Comparison of ENCODE assay signal across 1 cellular context in the genomic region with DNA sequence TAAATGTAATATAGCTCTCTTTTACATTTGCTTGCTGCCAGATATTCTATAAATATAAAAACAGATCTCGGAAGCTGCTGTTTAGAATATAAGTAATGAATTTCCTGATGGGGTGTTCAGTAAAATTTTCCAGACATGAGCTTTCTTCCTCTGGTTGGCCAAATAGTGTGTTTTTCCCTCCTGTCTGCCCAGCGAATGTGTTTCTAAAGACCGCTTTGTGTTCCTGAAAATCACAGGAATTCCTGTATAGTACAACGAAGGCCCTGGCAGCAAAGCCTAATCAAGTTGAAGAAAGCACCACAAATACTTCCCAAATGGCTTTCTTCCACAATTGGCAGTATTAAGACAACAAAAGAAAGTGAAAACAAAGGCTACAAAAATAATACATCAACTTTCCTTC.
TF ChIP-seq lines count a peak whose summit lies in the region.

No MANE protein-coding gene starts in this region.

TF ChIP-seq in IMR-90, 13 proteins besides CTCF, POLR2A, EP300 and RAD21:
- no peak for TF ChIP-seq ELK1 (IDR thresholded peaks at IDR 0.05; ENCODE audit: borderline replicate concordance, low read depth, low read length)
- TF ChIP-seq MAFK (IDR thresholded peaks at IDR 0.05; ENCODE audit: low read depth, low read length), result no peak
- no peak for TF ChIP-seq SMC3 (IDR thresholded peaks at IDR 0.05; ENCODE audit: low read depth, low read length)
- no peak for TF ChIP-seq RCOR1 (IDR thresholded peaks at IDR 0.05; ENCODE audit: insufficient replicate concordance, low read length)
- TF ChIP-seq MAZ (IDR thresholded peaks at IDR 0.05; ENCODE audit: borderline replicate concordance, low read depth, low read length), result no peak
- TF ChIP-seq CHD1 (IDR thresholded peaks at IDR 0.05; ENCODE audit: low read depth, low read length), result no peak
- no peak for TF ChIP-seq MXI1 (IDR thresholded peaks at IDR 0.05; ENCODE audit: borderline replicate concordance, low read depth, low read length)
- no peak for TF ChIP-seq FOS (IDR thresholded peaks at IDR 0.05; ENCODE audit: low read depth, low read length)
- TF ChIP-seq CEBPB (IDR thresholded peaks at IDR 0.05; ENCODE audit: low read depth, low read length), result no peak
- TF ChIP-seq BHLHE40 (IDR thresholded peaks at IDR 0.05; ENCODE audit: low read depth, low read length), result no peak
